In genomic region chr5:75043736-75044264, GRCh38 we compare ENCODE assay signal across 21 cellular contexts. TPM values are rescaled to one million over a fixed set of nuclear protein-coding genes. Genes with fewer than 3 reads are reported as not detected.
DNase-seq lines count a peak whose midpoint lies in the region; ATAC-seq, FAIRE-seq and TF ChIP-seq lines count a peak whose summit lies in the region.
"Had no signal": no experiment of that assay in that cellular context is flagged by ENCODE, and none has a peak within 500 bp of the region (broad histone marks: within the 10 kb centered on the region; RNA-seq: fewer than 3 reads in every experiment).

No MANE protein-coding gene starts in this region.

- H2BK5ac ChIP-seq in H1 (ENCODE audit: low read depth, low read length), result no peak overlapping the region

- no peaks in the 10 kb centered on the region for H3F3A ChIP-seq in PC-9 (ENCODE audit: insufficient read depth, low read depth)

- no peak for FAIRE-seq in H1 (lab: Jason Lieb, UNC)

- ATAC-seq in HCT116, result no peak
- ATAC-seq: Panc1 had no signal

- H3K9me2 ChIP-seq in HCT116 (ENCODE audit: insufficient read depth) (no peaks in the 10 kb centered on the region), PC-9 (ENCODE audit: insufficient read depth) (no peaks in the 10 kb centered on the region)
- H3K9me2 ChIP-seq: SK-N-SH had no signal

- TF ChIP-seq CTCF in HCT116 (IDR thresholded peaks at IDR 0.05 in 2 of 3, conservative IDR thresholded peaks at IDR 0.05 in 1 of 3; ENCODE audit: borderline replicate concordance in 1 of 3, insufficient read depth in 1 of 3, low read depth in 2 of 3, low read length in 2 of 3) (no peak), H1 (IDR thresholded peaks at IDR 0.05; ENCODE audit: control extremely low read depth in 1 of 3, insufficient read depth in 1 of 3, low read depth in 1 of 3, low read length in 3 of 3) (no peak), PC-9 (conservative IDR thresholded peaks at IDR 0.05) (no peak)

- H4K5ac ChIP-seq in H1 (ENCODE audit: insufficient read length, low read depth, low read length), result no peak overlapping the region

- no peak overlapping the region for H2BK20ac ChIP-seq in H1 (ENCODE audit: low read length)

- H3K79me1 ChIP-seq in H1 (ENCODE audit: low read depth, low read length), result no peaks in the 10 kb centered on the region; the same call in 1 of the 2 replicates

- no peak overlapping the region for H3K56ac ChIP-seq in H1 (replicated peaks; ENCODE audit: insufficient read length, low read depth, low read length)

- H3K23ac ChIP-seq in H1 (ENCODE audit: insufficient read length), result no peak overlapping the region

- H3K23me2 ChIP-seq in H1 (ENCODE audit: low read depth, low read length), result no peaks in the 10 kb centered on the region

- no peak overlapping the region for H2AK5ac ChIP-seq in H1 (ENCODE audit: low read depth, low read length)

- no peak overlapping the region for H3K18ac ChIP-seq in H1 (ENCODE audit: extremely low read depth, low read length)

- no peaks in the 10 kb centered on the region for H3K36me3 ChIP-seq in HCT116 (ENCODE audit: control insufficient read depth in 1 of 2, insufficient read depth in 2 of 2, low read length in 2 of 2)
- H3K36me3 ChIP-seq in H1 (ENCODE audit: control insufficient read depth in 2 of 4, insufficient read depth in 4 of 4, low read length in 3 of 4), result peaks cover 0 to 14% (median 0%) of the 10 kb centered on the region in 4 experiments; a peak in 3 of 8 replicates
- H3K36me3 ChIP-seq in PC-9 (ENCODE audit: low read depth), result no peaks in the 10 kb centered on the region
- H3K36me3 ChIP-seq: MG63 had no signal

- no peaks in the 10 kb centered on the region for H3K9me3 ChIP-seq in HCT116 (ENCODE audit: control insufficient read depth in 1 of 2, insufficient read depth in 1 of 2, low read depth in 1 of 2, low read length in 2 of 2)
- no peaks in the 10 kb centered on the region for H3K9me3 ChIP-seq in H1 (ENCODE audit: insufficient read depth in 2 of 2, low read depth in 1 of 2, low read length in 1 of 2)
- no peaks in the 10 kb centered on the region; the same call in 1 of the 2 replicates for H3K9me3 ChIP-seq in PC-9 (ENCODE audit: insufficient read depth, low read depth)
- H3K9me3 ChIP-seq: MG63, SK-N-SH had no signal

- H3K4me1 ChIP-seq in HCT116 (ENCODE audit: control insufficient read depth in 1 of 2, insufficient read depth in 2 of 2, low read length in 2 of 2), result peaks cover 9 to 18% of the 10 kb centered on the region in 2 experiments; a peak in 3 of 4 replicates
- no peaks in the 10 kb centered on the region for H3K4me1 ChIP-seq in H1 (replicated peaks in 1 of 4; ENCODE audit: control insufficient read depth in 3 of 4, insufficient read depth in 4 of 4, low read length in 3 of 4)
- peaks cover 5% of the 10 kb centered on the region; the same call in 1 of the 2 replicates for H3K4me1 ChIP-seq in PC-9 (replicated peaks; ENCODE audit: insufficient read depth)

- RAD21 ChIA-PET in HCT116 (lab: Charles Lee; ENCODE audit: low non-redundant PET in 1 of 2, low total read pairs in 2 of 2, uncharacterized antibody in 2 of 2, unreplicated experiment in 2 of 2), result no interaction called here

- TF ChIP-seq RAD21 in HCT116 (IDR thresholded peaks at IDR 0.05; ENCODE audit: low read depth) (no peak), H1 (IDR thresholded peaks at IDR 0.05 in 1 of 2, conservative IDR thresholded peaks at IDR 0.05 in 1 of 2; ENCODE audit: low read depth in 2 of 2, low read length in 2 of 2) (no peak)

- intact Hi-C loops in HCT116 (cut with micrococcal nuclease), result no loop called here
- intact Hi-C loops in PC-9 (cut with micrococcal nuclease; ENCODE audit: unreplicated experiment), result no loop called here

- H3K27ac ChIP-seq in HCT116 (ENCODE audit: low read depth, low read length) (no peak overlapping the region), H1 (ENCODE audit: low read depth, low read length) (no peak overlapping the region), PC-9 (no peak overlapping the region)

- no peaks in the 10 kb centered on the region for H3K27me3 ChIP-seq in HCT116 (ENCODE audit: insufficient read depth, low read length)
- H3K27me3 ChIP-seq in H1 (replicated peaks in 1 of 4; ENCODE audit: control insufficient read depth in 3 of 4, extremely low read depth in 1 of 4, insufficient read depth in 3 of 4, low read length in 3 of 4), result no peaks in the 10 kb centered on the region
- no peaks in the 10 kb centered on the region for H3K27me3 ChIP-seq in PC-9 (ENCODE audit: insufficient read depth, low read depth)
- H3K27me3 ChIP-seq: MG63 had no signal

- no peak overlapping the region for H2BK120ac ChIP-seq in H1 (replicated peaks; ENCODE audit: low read depth, low read length)

- no peak overlapping the region for H3K9ac ChIP-seq in HCT116 (ENCODE audit: low read length)
- H3K9ac ChIP-seq in H1 (replicated peaks in 1 of 4; ENCODE audit: extremely low read depth in 1 of 4, low read depth in 3 of 4, low read length in 3 of 4), result no peak overlapping the region
- H3K9ac ChIP-seq: SK-N-SH had no signal

- H2BK12ac ChIP-seq in H1 (ENCODE audit: low read depth, low read length), result no peak overlapping the region

- H3K4ac ChIP-seq in H1 (replicated peaks; ENCODE audit: insufficient read length, low read depth, low read length), result no peak overlapping the region

- H3K4me3 ChIP-seq in HCT116 (replicated peaks in 1 of 2; ENCODE audit: low read depth in 1 of 2, low read length in 2 of 2) (no peak overlapping the region), H1 (ENCODE audit: extremely low read depth in 1 of 4, insufficient read depth in 2 of 4, low read depth in 3 of 4, low read length in 4 of 4) (no peak overlapping the region), PC-9 (no peak overlapping the region)
- H3K4me3 ChIP-seq: MG63 had no signal

- CTCF ChIA-PET in HCT116 (lab: Charles Lee) (interaction anchor here (1.0 kb wide), 1 partner anchor 108 kb away, joined by 3 read pairs; no protein-coding TSS in a partner anchor), H1 (lab: Charles Lee; ENCODE audit: partially characterized antibody) (interaction anchor here (0.5 kb wide), 1 partner anchor 55 kb away, joined by 3 read pairs; no protein-coding TSS in a partner anchor), PC-9 (lab: Charles Lee) (no interaction called here)

- no peak overlapping the region for H4K91ac ChIP-seq in H1 (replicated peaks; ENCODE audit: insufficient read length, low read length)

- H4K20me1 ChIP-seq in HCT116 (ENCODE audit: insufficient read depth), result no peaks in the 10 kb centered on the region
- H4K20me1 ChIP-seq in H1 (replicated peaks in 1 of 2; ENCODE audit: control insufficient read depth in 1 of 2, insufficient read depth in 2 of 2, low read length in 2 of 2), result no peaks in the 10 kb centered on the region
- H4K20me1 ChIP-seq in PC-9 (ENCODE audit: insufficient read depth), result no peaks in the 10 kb centered on the region

- no peak overlapping the region for H2BK15ac ChIP-seq in H1 (ENCODE audit: low read length)

- H3K79me2 ChIP-seq in HCT116 (ENCODE audit: insufficient read depth, low read length) (no peaks in the 10 kb centered on the region), H1 (ENCODE audit: control insufficient read depth in 1 of 2, insufficient read depth in 2 of 2, low read length in 2 of 2) (peaks cover 0 to 17% of the 10 kb centered on the region in 2 experiments; a peak in 2 of 4 replicates), PC-9 (ENCODE audit: low read depth) (no peaks in the 10 kb centered on the region)

- 93% methylated on average over 6 of the region's 6 CpGs; no CpG with 5 or more reads in 1 of the 2 experiments for WGBS in H1 (ENCODE audit: extremely low coverage in 1 of 2, insufficient coverage in 1 of 2, insufficient read length in 1 of 2, insufficient replicate concordance in 2 of 2, low coverage in 1 of 2, low lambda C conversion rate in 2 of 2, missing lambda C conversion rate in 1 of 2), 2 experiments

- peak overlapping the region; percentile 17 for H2AFZ ChIP-seq in HCT116 (ENCODE audit: low read depth, low read length, poor library complexity, severe bottlenecking)
- H2AFZ ChIP-seq in H1 (ENCODE audit: low read length), result no peak overlapping the region
- no peak overlapping the region for H2AFZ ChIP-seq in PC-9

- H3K14ac ChIP-seq in H1 (ENCODE audit: insufficient read length), result no peak overlapping the region

- H3K4me2 ChIP-seq in HCT116 (ENCODE audit: low read length) (peak overlapping the region; percentile 49), H1 (ENCODE audit: insufficient read depth in 1 of 2, low read depth in 2 of 2, low read length in 2 of 2) (no peak overlapping the region), PC-9 (no peak overlapping the region)
- H3K4me2 ChIP-seq: SK-N-SH had no signal

- TF ChIP-seq EP300 in H1 (IDR thresholded peaks at IDR 0.05; ENCODE audit: borderline replicate concordance in 1 of 2, low read depth in 2 of 2, low read length in 2 of 2), result no peak

- DNase-seq in NCI-H446 treated with DMSO at 0.1 percent for 48 hours (lab: John Stamatoyannopoulos, UW), result peak; percentile 1
- DNase-seq in NCI-H446 (lab: John Stamatoyannopoulos, UW), result no peak
- no peak for DNase-seq in HCT116 (ENCODE audit: low read depth, low spot score)
- no peak for DNase-seq in H1 (ENCODE audit: low read depth in 1 of 2, low spot score in 2 of 2)
- peak; percentile 75 for DNase-seq in superior temporal gyrus (ENCODE audit: extremely low spot score)
- DNase-seq in NCI-H1417 (lab: John Stamatoyannopoulos, UW), result no peak
- DNase-seq in PC-9, result no peak
- DNase-seq in NCI-H2081 (lab: John Stamatoyannopoulos, UW), result no peak
- DNase-seq: EL, H7, HFFc6, Karpas-422, NCI-H1048, NCI-H1436 treated with DMSO at 0.1 percent for 48 hours, NCI-H1930, NCI-H2171 treated with DMSO at 0.1 percent for 48 hours, NCI-H526 treated with DMSO at 0.1 percent for 48 hours, SIG-M5, SK-N-SH had no signal

- no peak overlapping the region for H4K8ac ChIP-seq in H1 (ENCODE audit: extremely low read depth, insufficient read depth, low read length)

- TF ChIP-seq POLR2A in HCT116 (IDR thresholded peaks at IDR 0.05; ENCODE audit: borderline replicate concordance, extremely low read depth, insufficient read depth, insufficient read length) (no peak), H1 (IDR thresholded peaks at IDR 0.05; ENCODE audit: control extremely low read depth in 1 of 2, low read depth in 2 of 2, low read length in 2 of 2) (peak in 1 of 2 experiments; percentile 41; a peak in 1 of 3 replicates)

- BruUV-seq in HCT116 (replicated peaks; lab: Mats Ljungman, UMichigan) (no TSS peak), PC-9 (replicated peaks; lab: Mats Ljungman, UMichigan) (no TSS peak)

- POLR2A ChIA-PET in HCT116 (lab: Charles Lee), result no interaction called here
- POLR2A ChIA-PET in H1 (lab: Charles Lee; ENCODE audit: partially characterized antibody), result no interaction called here
- POLR2A ChIA-PET in PC-9 (lab: Charles Lee; ENCODE audit: unreplicated experiment), result no interaction called here

RNA-seq across cellular contexts. Expression of gene GCNT4, which starts 8.6 kb away (rescaled TPM):
- total RNA-seq in HCT116 (2021; ENCODE audit: unreplicated experiment), result 0.07 TPM
- 0.01 TPM in 1 of 2 replicates, not detected in the other for polyA plus RNA-seq in HCT116 (2012)
- 14.4 and 14.5 TPM in 2 replicates for total RNA-seq in H1 (2021; fragmentation: NEBNext Ultra II Directional; extraction: Animal tissue kit (Norgen Biotek cat#: 25700))
- polyA plus RNA-seq in H1 (2011; rRNA removed), result 0.61 and 1.1 TPM in 2 replicates
- polyA plus RNA-seq in H1 (2011; cell fraction: cytosol; rRNA removed), result 1.3 TPM
- polyA plus RNA-seq in H1 (2011; cell fraction: nucleus; rRNA removed), result 0.68 TPM
- polyA plus RNA-seq in H1 (2012, experiment 1 of 2), result 0.99 to 4.2 TPM (median 2.0 TPM) in 4 replicates
- 0.47 TPM for polyA plus RNA-seq in H1 (2012, experiment 2 of 2)
- 7.1 TPM for polyA plus RNA-seq in H1 (2013, experiment 1 of 2)
- polyA plus RNA-seq in H1 (2013, experiment 2 of 2), result 7.8 TPM
- 2.9 and 4.3 TPM in 2 replicates for polyA minus RNA-seq in H1 (2011; rRNA and poly(A)+ RNA removed)
- polyA minus RNA-seq in H1 (2011; cell fraction: cytosol; rRNA and poly(A)+ RNA removed), result 2.6 TPM
- polyA minus RNA-seq in H1 (2011; cell fraction: nucleus; rRNA and poly(A)+ RNA removed), result 4.6 TPM
- total RNA-seq in PC-9 (2021), result 1.1 and 1.4 TPM in 2 replicates

Comparison
In these comparisons a context has a peak if more than half of its experiments do, and no peak if none do; other contexts are left out.
1. DNase-seq: peak in NCI-H446 treated with DMSO at 0.1 percent for 48 hours (single experiment) and superior temporal gyrus (single experiment); none in NCI-H446 (0 of 2), HCT116 (single experiment), H1 (0 of 2), NCI-H1417 (0 of 3), PC-9 (0 of 2) and NCI-H2081 (0 of 2).